In the genomic region with DNA sequence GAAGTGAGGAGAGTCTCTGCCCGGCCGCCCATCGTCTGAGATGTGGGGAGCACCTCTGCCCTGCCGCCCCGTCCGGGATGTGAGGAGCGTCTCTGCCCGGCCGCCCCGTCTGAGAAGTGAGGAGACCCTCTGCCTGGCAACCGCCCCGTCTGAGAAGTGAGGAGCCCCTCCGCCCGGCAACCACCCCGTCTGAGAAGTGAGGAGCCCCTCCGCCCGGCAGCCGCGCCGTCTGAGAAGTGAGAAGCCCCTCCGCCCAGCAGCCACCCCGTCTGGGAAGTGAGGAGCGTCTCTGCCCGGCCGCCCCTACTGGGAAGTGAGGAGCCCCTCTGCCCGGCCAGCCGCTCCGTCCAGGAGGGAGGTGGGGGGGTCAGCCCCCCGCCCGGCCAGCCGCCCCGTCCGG, we compare ENCODE assay signal across 6 cellular contexts. TPM values are rescaled to one million over a fixed set of nuclear protein-coding genes. Genes with fewer than 3 reads are reported as not detected.
"Had no signal": no experiment of that assay in that cellular context is flagged by ENCODE, and none has a peak within 500 bp of the region (broad histone marks: within the 10 kb centered on the region; RNA-seq: fewer than 3 reads in every experiment).

No MANE protein-coding gene starts in this region.

RNA-seq across cellular contexts. Expression of a gene that starts 55.2 kb away (rescaled TPM):
- total RNA-seq: HepG2, HT-29, HT1080, IMR-90, K562 had no signal
- polyA plus RNA-seq: HepG2, IgD-negative memory B cell, IMR-90, K562 had no signal
